In genomic region chr2:220064282-220065042, GRCh38 we compare ENCODE assay signal across 14 cellular contexts.
"Had no signal": no experiment of that assay in that cellular context is flagged by ENCODE, and none has a peak within 500 bp of the region (broad histone marks: within the 10 kb centered on the region; RNA-seq: fewer than 3 reads in every experiment).

No MANE protein-coding gene starts in this region.

- DNase-seq: activated CD4-positive, alpha-beta T cell treated with anti-CD3 and anti-CD28 coated beads, Interleukin-2, amount 50 U/mL, for 4 hours; activated naive CD4-positive, alpha-beta T cell; activated naive CD8-positive, alpha-beta T cell treated with anti-CD3 and anti-CD28 coated beads for 36 hours; amygdala; dorsolateral prefrontal cortex; left cardiac atrium; lower lobe of right lung; stimulated activated CD4-positive, alpha-beta T cell treated with anti-CD3 and anti-CD28 coated beads, Interleukin-2, amount 100 ng/mL, for 24 hours; stimulated activated naive CD8-positive, alpha-beta T cell treated with anti-CD3 and anti-CD28 coated beads, Interleukin-15, Interleukin-2, amounts not matched to agents 100 U/mL and 50 U/mL, for 24 hours; substantia nigra; T-helper 17 cell; tibial artery had no signal

- H3K9me3 ChIP-seq: lower lobe of right lung, right atrium auricular region, tibial artery, vagina had no signal

- H3K27ac ChIP-seq: dorsolateral prefrontal cortex, lower lobe of right lung, right atrium auricular region, tibial artery, vagina had no signal

- H3K27me3 ChIP-seq: dorsolateral prefrontal cortex, right atrium auricular region, tibial artery, vagina had no signal

- H3K36me3 ChIP-seq: lower lobe of right lung, right atrium auricular region, tibial artery, vagina had no signal

- H3K4me3 ChIP-seq: dorsolateral prefrontal cortex, lower lobe of right lung, right atrium auricular region, tibial artery, vagina had no signal
